ENCODE assay signal across 9 cellular contexts in the genomic region with DNA sequence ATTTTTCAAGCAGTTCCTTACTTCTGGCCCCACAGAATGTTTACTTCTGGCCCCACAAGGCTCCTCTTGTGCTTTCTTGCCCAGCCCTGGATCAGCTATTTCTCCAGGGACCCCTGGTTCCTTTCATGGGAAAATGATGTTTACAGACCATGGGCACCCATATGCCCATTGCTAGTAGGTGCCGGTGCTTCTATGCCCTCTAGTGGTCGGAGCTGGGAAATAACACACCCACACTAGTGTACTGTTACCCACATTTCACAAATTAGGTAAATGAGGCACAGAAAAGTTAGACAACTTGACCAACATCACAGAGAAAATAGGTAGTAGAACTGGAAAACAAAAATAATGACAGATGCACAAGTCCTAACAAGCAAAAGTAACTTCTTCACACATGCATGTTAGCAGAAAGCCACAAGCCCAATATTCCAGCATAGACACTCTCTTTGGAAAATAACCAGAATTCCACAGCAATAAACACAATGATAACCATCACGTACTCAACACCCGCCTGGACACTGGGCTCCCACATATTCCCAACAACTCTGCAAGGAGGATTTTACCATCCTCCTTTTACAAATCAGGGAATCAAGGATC. TPM values are rescaled to one million over a fixed set of nuclear protein-coding genes. Genes with fewer than 3 reads are reported as not detected.
A peak's percentile ranks its signal among the peaks of the same experiment; 100 is the strongest.
DNase-seq lines count a peak whose midpoint lies in the region; ATAC-seq, FAIRE-seq and TF ChIP-seq lines count a peak whose summit lies in the region.
"Had no signal": no experiment of that assay in that cellular context is flagged by ENCODE, and none has a peak within 500 bp of the region (broad histone marks: within the 10 kb centered on the region; RNA-seq: fewer than 3 reads in every experiment).

No MANE protein-coding gene starts in this region.

- peak; percentile 65 for TF ChIP-seq CTCF in CD14-positive monocyte (IDR thresholded peaks at IDR 0.05)
- peak; percentile 59 for TF ChIP-seq CTCF in glutamatergic neuron (IDR thresholded peaks at IDR 0.05; ENCODE audit: partially characterized antibody, unreplicated experiment)
- TF ChIP-seq CTCF in smooth muscle cell (IDR thresholded peaks at IDR 0.05; ENCODE audit: borderline replicate concordance, insufficient read depth, poor library complexity, severe bottlenecking) = peak; percentile 32

- ATAC-seq in HG02938 (IDR thresholded peaks at IDR 0.05; ENCODE audit: unreplicated experiment) = no peak

- peaks cover 22% of the 10 kb centered on the region for H3K4me1 Mint-ChIP-seq in CD14-positive monocyte
- H3K4me1 Mint-ChIP-seq in glutamatergic neuron (ENCODE audit: low read depth, unreplicated experiment) = peaks cover 4% of the 10 kb centered on the region

- H4K20me1 ChIP-seq in smooth muscle cell (ENCODE audit: low read depth) = no peaks in the 10 kb centered on the region

- DNase-seq in CD14-positive monocyte (ENCODE audit: low spot score) (no peak), HEK293T (ENCODE audit: extremely low spot score) (peak; percentile 30), RKO (ENCODE audit: low spot score) (peak; percentile 35), glutamatergic neuron (peak; percentile 68), smooth muscle cell (lab: John Stamatoyannopoulos, UW; ENCODE audit: unreplicated experiment) (no peak), RCC 7860 (ENCODE audit: low spot score) (no peak)
- peak; percentile 41 to 49 for DNase-seq in activated T-helper 1 cell treated with anti-CD3 and anti-CD28 coated beads, Interleukin-2, amount 50 U/mL, for 16 hours (ENCODE audit: low read depth in 1 of 2, low spot score in 1 of 2)

- no peaks in the 10 kb centered on the region for H3K9me3 ChIP-seq in smooth muscle cell (replicated peaks; ENCODE audit: low read depth)

- no peak overlapping the region for H3K4me3 Mint-ChIP-seq in CD14-positive monocyte
- no peak overlapping the region for H3K4me3 Mint-ChIP-seq in glutamatergic neuron (ENCODE audit: unreplicated experiment)
- H3K4me3 Mint-ChIP-seq: IgD-negative memory B cell had no signal

- intact Hi-C loops in CD14-positive monocyte (cut with micrococcal nuclease) = loop anchor here in 1 of 2 donors (2.0 to 5.0 kb wide), 2 partner anchors 33 to 67 kb away; no protein-coding TSS in a partner anchor

- H3K27me3 Mint-ChIP-seq in CD14-positive monocyte (ENCODE audit: low read depth in 3 of 3) (peaks cover 0 to 7% (median 0%) of the 10 kb centered on the region in 3 donors), glutamatergic neuron (ENCODE audit: unreplicated experiment) (peaks cover 1% of the 10 kb centered on the region)

- H3K4me1 ChIP-seq in smooth muscle cell (ENCODE audit: low read depth) = no peaks in the 10 kb centered on the region

- WGBS in smooth muscle cell (ENCODE audit: low lambda C conversion rate) = 14% methylated on average over 4 of the region's 4 CpGs

- no peaks in the 10 kb centered on the region for H3K36me3 Mint-ChIP-seq in CD14-positive monocyte
- no peaks in the 10 kb centered on the region for H3K36me3 Mint-ChIP-seq in glutamatergic neuron (ENCODE audit: unreplicated experiment)
- H3K36me3 Mint-ChIP-seq: IgD-negative memory B cell had no signal

- H3K27ac Mint-ChIP-seq in CD14-positive monocyte (no peak overlapping the region), glutamatergic neuron (ENCODE audit: unreplicated experiment) (no peak overlapping the region)
- H3K27ac Mint-ChIP-seq: IgD-negative memory B cell had no signal

- POLR2A ChIA-PET in HEK293T (lab: Yijun Ruan, JAX) = no interaction called here

- H2AFZ ChIP-seq in smooth muscle cell (ENCODE audit: low read depth) = no peak overlapping the region

- H3K4me3 ChIP-seq in smooth muscle cell = no peak overlapping the region

- no peak overlapping the region for H3K27ac ChIP-seq in smooth muscle cell (ENCODE audit: low read depth)

- no peak overlapping the region for H3K4me2 ChIP-seq in smooth muscle cell

- H3K36me3 ChIP-seq in smooth muscle cell (ENCODE audit: low read depth) = no peaks in the 10 kb centered on the region

- H3F3A ChIP-seq in smooth muscle cell (ENCODE audit: low read depth) = no peaks in the 10 kb centered on the region

- H3K9ac ChIP-seq in smooth muscle cell (ENCODE audit: low read depth) = no peak overlapping the region

- H3K79me2 ChIP-seq in smooth muscle cell (ENCODE audit: low read depth) = no peaks in the 10 kb centered on the region

- H3K27me3 ChIP-seq in smooth muscle cell (ENCODE audit: low read depth) = no peaks in the 10 kb centered on the region

- CTCF ChIA-PET in HEK293T (lab: Yijun Ruan, JAX) = interaction anchor here (0.6 to 2.1 kb wide), 16 partner anchors 8 to 658 kb away, joined by 3 to 14 read pairs (median 4); no protein-coding TSS in a partner anchor

- no peak for FAIRE-seq in RCC 7860 (lab: Jason Lieb, UNC)

- H3K9me3 Mint-ChIP-seq in CD14-positive monocyte = peaks cover 0 to 2% (median 0%) of the 10 kb centered on the region in 7 donors
- H3K9me3 Mint-ChIP-seq in glutamatergic neuron (ENCODE audit: unreplicated experiment) = no peaks in the 10 kb centered on the region
- H3K9me3 Mint-ChIP-seq: IgD-negative memory B cell had no signal

TF ChIP-seq in HEK293T, 16 proteins besides CTCF, POLR2A, EP300 and RAD21:
- no peak for TF ChIP-seq SUZ12 (IDR thresholded peaks at IDR 0.05)
- TF ChIP-seq FOXM1 (IDR thresholded peaks at IDR 0.05; ENCODE audit: borderline replicate concordance) = no peak
- TF ChIP-seq, protein P1, sequence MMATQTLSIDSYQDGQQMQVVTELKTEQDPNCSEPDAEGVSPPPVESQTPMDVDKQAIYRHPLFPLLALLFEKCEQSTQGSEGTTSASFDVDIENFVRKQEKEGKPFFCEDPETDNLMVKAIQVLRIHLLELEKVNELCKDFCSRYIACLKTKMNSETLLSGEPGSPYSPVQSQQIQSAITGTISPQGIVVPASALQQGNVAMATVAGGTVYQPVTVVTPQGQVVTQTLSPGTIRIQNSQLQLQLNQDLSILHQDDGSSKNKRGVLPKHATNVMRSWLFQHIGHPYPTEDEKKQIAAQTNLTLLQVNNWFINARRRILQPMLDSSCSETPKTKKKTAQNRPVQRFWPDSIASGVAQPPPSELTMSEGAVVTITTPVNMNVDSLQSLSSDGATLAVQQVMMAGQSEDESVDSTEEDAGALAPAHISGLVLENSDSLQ (IDR thresholded peaks at IDR 0.05) = no peak
- no peak for TF ChIP-seq TARDBP (IDR thresholded peaks at IDR 0.05)

RNA-seq across cellular contexts. Expression of a gene that starts 1.3 kb away (rescaled TPM):
- polyA plus RNA-seq in CD14-positive monocyte (under 1 TPM in 1 of 2 donors, not detected in 1; 0.07 TPM), smooth muscle cell (not detected in 2 replicates)
- total RNA-seq in glutamatergic neuron (ENCODE audit: unreplicated experiment) (0.20 TPM), smooth muscle cell (not detected in 2 replicates)
- polyA plus RNA-seq: IgD-negative memory B cell had no signal

RNA-seq across cellular contexts. Expression of a gene that starts 42.4 kb away (rescaled TPM):
- 10 to 100 TPM in 1 of 2 donors, 1 to 10 TPM in 1; 5.9 to 11.8 TPM for polyA plus RNA-seq in CD14-positive monocyte
- total RNA-seq in glutamatergic neuron (ENCODE audit: unreplicated experiment) = not detected
- not detected in 2 replicates for total RNA-seq in smooth muscle cell
- not detected in 2 replicates for polyA plus RNA-seq in smooth muscle cell
- polyA plus RNA-seq: IgD-negative memory B cell had no signal

RNA-seq across cellular contexts. Expression of a gene that starts 45.6 kb away (rescaled TPM):
- not detected for polyA plus RNA-seq in CD14-positive monocyte
- total RNA-seq in glutamatergic neuron (ENCODE audit: unreplicated experiment) = not detected
- not detected in 2 replicates for total RNA-seq in smooth muscle cell
- not detected in 2 replicates for polyA plus RNA-seq in smooth muscle cell
- polyA plus RNA-seq: IgD-negative memory B cell had no signal

Comparison
In these comparisons a context has a peak if more than half of its experiments do, and no peak if none do; other contexts are left out.
1. DNase-seq: peak in HEK293T (single experiment), RKO (single experiment), activated T-helper 1 cell treated with anti-CD3 and anti-CD28 coated beads, Interleukin-2, amount 50 U/mL, for 16 hours (2 of 2) and glutamatergic neuron (single experiment); none in CD14-positive monocyte (single experiment), smooth muscle cell (single experiment) and RCC 7860 (single experiment).
2. Peak in every context shown above with its lines, with median percentiles within 50 percentile points of each other: CTCF ChIP-seq.